Comparison of ENCODE assay signal across 14 cellular contexts in the genomic region with DNA sequence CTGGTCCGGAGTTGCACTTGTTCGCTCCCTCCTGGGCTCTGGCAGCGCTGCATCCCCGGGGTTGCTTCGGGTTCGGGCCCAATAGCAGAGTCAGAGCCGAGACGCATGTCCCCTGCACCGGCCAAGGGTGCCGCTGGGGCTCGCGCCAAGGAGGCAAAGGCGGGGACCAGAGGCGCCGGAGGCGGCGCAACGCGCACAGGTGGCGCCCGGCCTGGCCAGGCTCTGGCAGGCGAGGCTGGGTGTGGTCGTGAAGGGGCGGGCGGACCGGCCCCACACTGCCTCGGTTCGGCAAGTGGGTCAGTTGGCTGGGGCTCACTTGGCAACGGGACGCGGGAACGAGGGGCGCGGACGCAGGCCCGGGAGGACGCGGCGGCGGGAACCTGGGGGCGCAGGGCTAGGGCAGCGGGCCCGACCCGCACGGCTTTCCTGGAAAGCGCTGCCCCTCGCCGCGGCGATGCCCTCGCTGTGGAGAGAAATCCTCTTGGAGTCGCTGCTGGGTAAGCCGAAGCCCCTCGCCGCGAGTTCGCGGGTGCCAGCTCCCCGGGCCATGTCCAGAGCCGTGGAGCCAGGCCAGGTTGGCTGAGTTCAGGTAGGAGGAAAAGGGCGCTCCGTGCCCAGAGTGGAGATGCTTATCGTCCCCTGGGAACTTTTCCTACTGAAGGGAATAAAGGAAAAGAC. TPM values are rescaled to one million over a fixed set of nuclear protein-coding genes. Genes with fewer than 3 reads are reported as not detected.
A peak's percentile ranks its signal among the peaks of the same experiment; 100 is the strongest.
DNase-seq lines count a peak whose midpoint lies in the region; ATAC-seq and TF ChIP-seq lines count a peak whose summit lies in the region.
"Had no signal": no experiment of that assay in that cellular context is flagged by ENCODE, and none has a peak within 500 bp of the region (broad histone marks: within the 10 kb centered on the region; RNA-seq: fewer than 3 reads in every experiment).

Gene CWH43 (plus strand): TSS at position 300 of the 678 bp plus-strand sequence. CDS start 155 bp downstream, at position 455.

- H3K4me3 ChIP-seq in mucosa of descending colon (peak within 1 kb of the TSS; percentile 22), Caco-2 (ENCODE audit: low read depth, low read length) (no peak within 1 kb of the TSS)
- H3K4me3 ChIP-seq: adrenal gland had no signal

- no peaks in the 10 kb centered on the region for H3K9me3 ChIP-seq in mucosa of descending colon
- H3K9me3 ChIP-seq in Caco-2 = no peaks in the 10 kb centered on the region
- H3K9me3 ChIP-seq: adrenal gland had no signal

- POLR2A ChIA-PET in Caco-2 (lab: Charles Lee) = no interaction called here

- no peaks in the 10 kb centered on the region for H3K36me3 ChIP-seq in mucosa of descending colon (ENCODE audit: low read depth)
- no peaks in the 10 kb centered on the region for H3K36me3 ChIP-seq in Caco-2 (ENCODE audit: control insufficient read depth, insufficient read depth, low read length)
- H3K36me3 ChIP-seq: adrenal gland had no signal

- H3K4me1 ChIP-seq in mucosa of descending colon (ENCODE audit: low read depth) = peaks cover 5% of the 10 kb centered on the region
- no peaks in the 10 kb centered on the region for H3K4me1 ChIP-seq in Caco-2
- H3K4me1 ChIP-seq: adrenal gland had no signal

- no peaks in the 10 kb centered on the region for H3K27me3 Mint-ChIP-seq in Caco-2 (ENCODE audit: insufficient read depth, unreplicated experiment)

- ATAC-seq in esophagus mucosa (peak; percentile 89), mucosa of descending colon (peak; percentile 88)
- ATAC-seq: activated CD8-positive, alpha-beta T cell treated with anti-CD3 and anti-CD28 coated beads, Interleukin-2, amount 10 ng/mL, durations not matched to agents 7 days and 5 days had no signal

- H3K36me3 Mint-ChIP-seq in Caco-2 (ENCODE audit: insufficient read depth, unreplicated experiment) = no peaks in the 10 kb centered on the region
- H3K36me3 Mint-ChIP-seq: CD14-positive monocyte had no signal

- no peaks in the 10 kb centered on the region for H3K9me3 Mint-ChIP-seq in Caco-2 (ENCODE audit: unreplicated experiment)

- H3K27ac ChIP-seq in 22Rv1 = no peak within 1 kb of the TSS
- H3K27ac ChIP-seq: adrenal gland had no signal

- H3K4me3 Mint-ChIP-seq in Caco-2 (ENCODE audit: unreplicated experiment) = no peak within 1 kb of the TSS
- H3K4me3 Mint-ChIP-seq: activated CD8-positive, alpha-beta T cell treated with anti-CD3 and anti-CD28 coated beads, Interleukin-2, amount 10 ng/mL, durations not matched to agents 7 days and 5 days had no signal

- H3K27ac Mint-ChIP-seq in Caco-2 (ENCODE audit: unreplicated experiment) = no peak within 1 kb of the TSS
- H3K27ac Mint-ChIP-seq: activated CD8-positive, alpha-beta T cell treated with anti-CD3 and anti-CD28 coated beads, Interleukin-2, amount 10 ng/mL, durations not matched to agents 7 days and 5 days had no signal

- CTCF ChIA-PET in Caco-2 (lab: Charles Lee) = no interaction called here

- no peaks in the 10 kb centered on the region for H3K27me3 ChIP-seq in Caco-2 (replicated peaks; ENCODE audit: control insufficient read depth, insufficient read depth, low read length)

- DNase-seq in NCI-H146 (lab: John Stamatoyannopoulos, UW) = peak; percentile 69
- peak; percentile 74 to 85 (median 81) for DNase-seq in mucosa of descending colon
- no peak for DNase-seq in Caco-2
- no peak for DNase-seq in posterior vena cava (ENCODE audit: low spot score)
- no peak for DNase-seq in NCI-H82 treated with DMSO at 0.1 percent for 48 hours (lab: John Stamatoyannopoulos, UW; ENCODE audit: unreplicated experiment)
- no peak for DNase-seq in mucosa of gallbladder (ENCODE audit: low spot score)
- DNase-seq: activated CD8-positive, alpha-beta T cell treated with anti-CD3 and anti-CD28 coated beads, Interleukin-2, amount 10 ng/mL, durations not matched to agents 7 days and 5 days; adrenal gland; NCI-H2171; stimulated activated CD4-positive, alpha-beta T cell treated with anti-CD3 and anti-CD28 coated beads, Interleukin-2, amount 100 ng/mL, for 48 hours; substantia nigra had no signal

- TF ChIP-seq CTCF in 22Rv1 (IDR thresholded peaks at IDR 0.05) (peak; percentile 32; the same call in 1 of the 2 replicates), mucosa of descending colon (IDR thresholded peaks at IDR 0.05) (no peak), Caco-2 (IDR thresholded peaks at IDR 0.05; ENCODE audit: insufficient read depth in 1 of 2, low read depth in 1 of 2, low read length in 1 of 2, severe bottlenecking in 1 of 2, unreplicated experiment in 1 of 2) (no peak)

- intact Hi-C loops in mucosa of descending colon (cut with DNase I, micrococcal nuclease) = no loop called here
- intact Hi-C loops in Caco-2 (cut with micrococcal nuclease; ENCODE audit: unreplicated experiment) = no loop called here
- intact Hi-C loops in posterior vena cava (cut with DNase I) = no loop called here

- no peaks in the 10 kb centered on the region for H3K4me1 Mint-ChIP-seq in Caco-2 (ENCODE audit: low read depth, unreplicated experiment)
- H3K4me1 Mint-ChIP-seq: CD14-positive monocyte had no signal

- no TSS peak for BruUV-seq in Caco-2 (replicated peaks; lab: Mats Ljungman, UMichigan)

RNA-seq across cellular contexts. Expression of gene CWH43, which starts in this region (rescaled TPM):
- total RNA-seq in esophagus mucosa (34.5 TPM), mucosa of descending colon (10 to 100 TPM; 18.3 to 39.8 (median 28.0) TPM), Caco-2 (2022) (not detected in 2 replicates), posterior vena cava (not detected), mucosa of gallbladder (not detected)
- total RNA-seq: activated CD8-positive, alpha-beta T cell treated with anti-CD3 and anti-CD28 coated beads, Interleukin-2, amount 10 ng/mL, durations not matched to agents 7 days and 5 days; adrenal gland had no signal

Comparison
In these comparisons a context has a peak if more than half of its experiments do, and no peak if none do; other contexts are left out.
1. RNA of gene CWH43 (total RNA-seq): 34.5 TPM in esophagus mucosa (single experiment) and 18.3 to 39.8 TPM in mucosa of descending colon; not detected in Caco-2, not detected in posterior vena cava and not detected in mucosa of gallbladder (single experiment); every median in the first group is over 10 times any median in the second.
2. DNase-seq: peak in NCI-H146 (single experiment) and mucosa of descending colon (3 of 3); none in Caco-2 (0 of 2), posterior vena cava (single experiment), NCI-H82 treated with DMSO at 0.1 percent for 48 hours (single experiment) and mucosa of gallbladder (single experiment).